In genomic region chr19:7874080-7874856, GRCh38 we compare ENCODE assay signal across 1 cellular context.
TF ChIP-seq lines count a peak whose summit lies in the region.

Gene PRR36, minus strand, starts transcription at chr19:7874390. Its CDS starts 701 bp downstream, at chr19:7873689.

TF ChIP-seq in HepG2, 621 proteins besides CTCF, POLR2A, EP300 and RAD21 (continued from another document and continues in another):
- TF ChIP-seq PCBP1 (IDR thresholded peaks at IDR 0.05; ENCODE audit: borderline replicate concordance, low read depth, low read length): 0 out of 2 replicates have a peak, but pooled peaks have one; percentile 41
- no peak for TF ChIP-seq SNAPC4 (CRISPR knock-in tag; IDR thresholded peaks at IDR 0.05)
- 0 out of 2 replicates have a peak, but pooled peaks have one; percentile 8 for TF ChIP-seq THAP11 (CRISPR knock-in tag; IDR thresholded peaks at IDR 0.05)
- no peak for TF ChIP-seq CC2D1A (CRISPR knock-in tag; IDR thresholded peaks at IDR 0.05)
- no peak for TF ChIP-seq FOXJ3 (CRISPR knock-in tag; IDR thresholded peaks at IDR 0.05; ENCODE audit: borderline replicate concordance)
- no peak for TF ChIP-seq ARHGAP35 (CRISPR knock-in tag; IDR thresholded peaks at IDR 0.05; ENCODE audit: borderline replicate concordance)
- TF ChIP-seq ZNF33A (CRISPR knock-in tag; IDR thresholded peaks at IDR 0.05; ENCODE audit: borderline replicate concordance): no peak
- no peak for TF ChIP-seq STAT6 (CRISPR knock-in tag; IDR thresholded peaks at IDR 0.05; ENCODE audit: borderline replicate concordance)
- no peak for TF ChIP-seq SNAPC2 (CRISPR knock-in tag; IDR thresholded peaks at IDR 0.05)
- no peak for TF ChIP-seq ZNF780A (CRISPR knock-in tag; IDR thresholded peaks at IDR 0.05)
- peak; percentile 42; the same call in 1 of the 2 replicates for TF ChIP-seq SP4 (CRISPR knock-in tag; IDR thresholded peaks at IDR 0.05)
- TF ChIP-seq MATR3 (CRISPR knock-in tag; IDR thresholded peaks at IDR 0.05): no peak
- peak; percentile 32; the same call in 1 of the 2 replicates for TF ChIP-seq SALL1 (CRISPR knock-in tag; IDR thresholded peaks at IDR 0.05)
- peak; percentile 22 for TF ChIP-seq ZEB1 (IDR thresholded peaks at IDR 0.05; ENCODE audit: insufficient replicate concordance, low read depth)
- TF ChIP-seq HCFC1 (IDR thresholded peaks at IDR 0.05; ENCODE audit: low read depth, low read length): no peak
- 0 out of 2 replicates have a peak, but pooled peaks have one; percentile 14 for TF ChIP-seq PHF8 (CRISPR knock-in tag; IDR thresholded peaks at IDR 0.05)
- TF ChIP-seq RFX1 (IDR thresholded peaks at IDR 0.05): peak; percentile 71
- TF ChIP-seq ZNF713 (CRISPR knock-in tag; IDR thresholded peaks at IDR 0.05): no peak
- no peak for TF ChIP-seq ZSCAN22 (CRISPR knock-in tag; IDR thresholded peaks at IDR 0.05)
- 0 out of 2 replicates have a peak, but pooled peaks have one; percentile 11 for TF ChIP-seq ZMYM2 (CRISPR knock-in tag; IDR thresholded peaks at IDR 0.05)
- no peak for TF ChIP-seq RERE (CRISPR knock-in tag; IDR thresholded peaks at IDR 0.05; ENCODE audit: low read depth)
- peak; percentile 83 for TF ChIP-seq ZBTB14 (CRISPR knock-in tag; IDR thresholded peaks at IDR 0.05)
- peak; percentile 63; the same call in 1 of the 2 replicates for TF ChIP-seq AKAP8 (CRISPR knock-in tag; IDR thresholded peaks at IDR 0.05)
- peak; percentile 84 for TF ChIP-seq SP2 (CRISPR knock-in tag; IDR thresholded peaks at IDR 0.05)
- peak; percentile 19 for TF ChIP-seq HNRNPLL (IDR thresholded peaks at IDR 0.05; ENCODE audit: low read depth, low read length, poor library complexity, severe bottlenecking)
- no peak for TF ChIP-seq HNRNPH1 (optimal IDR thresholded peaks at IDR 0.05; ENCODE audit: low read depth, low read length)
- no peak for TF ChIP-seq ATAD3A (CRISPR knock-in tag; IDR thresholded peaks at IDR 0.05)
- no peak for TF ChIP-seq ZBTB43 (CRISPR knock-in tag; conservative IDR thresholded peaks at IDR 0.05)
- 0 out of 2 replicates have a peak, but pooled peaks have one; percentile 57 for TF ChIP-seq ZBTB7B (CRISPR knock-in tag; IDR thresholded peaks at IDR 0.05)
- no peak; the same call in 1 of the 2 replicates for TF ChIP-seq ZC3H13 (CRISPR knock-in tag; IDR thresholded peaks at IDR 0.05)
- no peak for TF ChIP-seq ZNF749 (CRISPR knock-in tag; IDR thresholded peaks at IDR 0.05; ENCODE audit: borderline replicate concordance)
- no peak for TF ChIP-seq ZHX2 (IDR thresholded peaks at IDR 0.05; ENCODE audit: low read depth)
- TF ChIP-seq ZHX2 (CRISPR knock-in tag; IDR thresholded peaks at IDR 0.05; ENCODE audit: borderline replicate concordance): no peak
- TF ChIP-seq ELF3 (CRISPR knock-in tag; IDR thresholded peaks at IDR 0.05): 0 out of 2 replicates have a peak, but pooled peaks have one; percentile 7
- no peak for TF ChIP-seq NFKB2 (CRISPR knock-in tag; IDR thresholded peaks at IDR 0.05; ENCODE audit: borderline replicate concordance)
- peak; percentile 46; the same call in 1 of the 2 replicates for TF ChIP-seq MTERF4 (CRISPR knock-in tag; IDR thresholded peaks at IDR 0.05)
- 0 out of 2 replicates have a peak, but pooled peaks have one; percentile 72 for TF ChIP-seq ZBTB3 (CRISPR knock-in tag; IDR thresholded peaks at IDR 0.05; ENCODE audit: borderline replicate concordance, low read depth)
- TF ChIP-seq ZNF614 (CRISPR knock-in tag; IDR thresholded peaks at IDR 0.05; ENCODE audit: borderline replicate concordance): no peak
